ENCODE assay signal across 13 cellular contexts in genomic region chr18:45168883-45169585, GRCh38.
A peak's percentile ranks its signal among the peaks of the same experiment; 100 is the strongest.
DNase-seq lines count a peak whose midpoint lies in the region; ATAC-seq and TF ChIP-seq lines count a peak whose summit lies in the region.
"Had no signal": no experiment of that assay in that cellular context is flagged by ENCODE, and none has a peak within 500 bp of the region (broad histone marks: within the 10 kb centered on the region; RNA-seq: fewer than 3 reads in every experiment).

No MANE protein-coding gene starts in this region.

- peak overlapping the region; percentile 90 for H3K27ac ChIP-seq in epithelial cell of prostate
- no peak overlapping the region for H3K27ac ChIP-seq in transverse colon
- H3K27ac ChIP-seq: right lobe of liver, SK-N-MC had no signal

- no peak overlapping the region for H3K4me3 ChIP-seq in transverse colon
- H3K4me3 ChIP-seq: right lobe of liver, SK-N-MC had no signal

- TF ChIP-seq EP300 in transverse colon (IDR thresholded peaks at IDR 0.05; ENCODE audit: low read depth) = no peak

- intact Hi-C loops in sciatic nerve (cut with DNase I) = no loop called here
- intact Hi-C loops in transverse colon (cut with DNase I; ENCODE audit: low total_unique reads) = no loop called here

- peaks cover 0 to 24% (median 6%) of the 10 kb centered on the region in 4 donors for H3K4me1 ChIP-seq in transverse colon
- H3K4me1 ChIP-seq: right lobe of liver had no signal

- H3K9me3 ChIP-seq in transverse colon = no peaks in the 10 kb centered on the region
- H3K9me3 ChIP-seq: right lobe of liver had no signal

- no peaks in the 10 kb centered on the region for H3K36me3 ChIP-seq in transverse colon
- H3K36me3 ChIP-seq: right lobe of liver had no signal

- 87% methylated on average over 2 of the region's 2 CpGs; no CpG with 5 or more reads in 1 of the 2 donors for WGBS in transverse colon (ENCODE audit: low coverage in 1 of 2), 2 donors

- peak; percentile 8 for DNase-seq in DMS53 treated with DMSO at 0.1 percent for 48 hours (lab: John Stamatoyannopoulos, UW; ENCODE audit: unreplicated experiment)
- DNase-seq in NCI-H446 treated with DMSO at 0.1 percent for 48 hours (lab: John Stamatoyannopoulos, UW) = peak; percentile 27
- peak; percentile 73 for DNase-seq in epithelial cell of prostate (ENCODE audit: low read depth, low spot score)
- no peak for DNase-seq in sciatic nerve (ENCODE audit: low spot score)
- DNase-seq in activated gamma-delta T cell (lab: John Stamatoyannopoulos, UW) = no peak
- no peak for DNase-seq in transverse colon
- DNase-seq: naive thymus-derived CD4-positive, alpha-beta T cell; NCI-H187 treated with DMSO at 0.1 percent for 48 hours; right lobe of liver had no signal

- TF ChIP-seq CTCF in transverse colon (IDR thresholded peaks at IDR 0.05) = no peak

- H3K27me3 ChIP-seq in transverse colon = peaks cover 31% of the 10 kb centered on the region
- H3K27me3 ChIP-seq: right lobe of liver had no signal

- TF ChIP-seq POLR2A in transverse colon (IDR thresholded peaks at IDR 0.05) = no peak

- in situ Hi-C loops in transverse colon (cut with MboI; ENCODE audit: low pct_ligation_motif_present in 1 of 4, low pct_unique_long_range_greater_than_20kb in 1 of 4, low sequenced_read_pairs in 3 of 4) = no loop called here

- ATAC-seq in sciatic nerve (peak; percentile 83), HG02798 (IDR thresholded peaks at IDR 0.05; ENCODE audit: poor library complexity, unreplicated experiment) (no peak), HG03108 (IDR thresholded peaks at IDR 0.05; ENCODE audit: unreplicated experiment) (no peak)
- ATAC-seq: WTC11 had no signal

Comparison
In these comparisons a context has a peak if more than half of its experiments do, and no peak if none do; other contexts are left out.
1. DNase-seq: peak in DMS53 treated with DMSO at 0.1 percent for 48 hours (single experiment), NCI-H446 treated with DMSO at 0.1 percent for 48 hours (single experiment) and epithelial cell of prostate (single experiment); none in sciatic nerve (single experiment), activated gamma-delta T cell (single experiment) and transverse colon (single experiment).